In genomic region chr19:19064098-19064722, GRCh38 we compare ENCODE assay signal across 8 cellular contexts. TPM values are rescaled to one million over a fixed set of nuclear protein-coding genes. Genes with fewer than 3 reads are reported as not detected.
A peak's percentile ranks its signal among the peaks of the same experiment; 100 is the strongest.
DNase-seq lines count a peak whose midpoint lies in the region; TF ChIP-seq lines count a peak whose summit lies in the region.

No MANE protein-coding gene starts in this region.

- CTCF ChIA-PET in A673 (lab: Charles Lee): interaction anchor here (0.6 to 0.7 kb wide), 2 partner anchors 63 to 170 kb away, joined by 3 to 5 read pairs; no protein-coding TSS in a partner anchor

- BruUV-seq in A673 (replicated peaks; lab: Mats Ljungman, UMichigan): no TSS peak

- DNase-seq in A673 (ENCODE audit: low spot score) (no peak), GM13976 (ENCODE audit: low spot score) (no peak), NCI-H82 treated with DMSO at 0.1 percent for 48 hours (lab: John Stamatoyannopoulos, UW; ENCODE audit: unreplicated experiment) (peak; percentile 64), NCI-H2196 (lab: John Stamatoyannopoulos, UW; ENCODE audit: unreplicated experiment) (no peak), NCI-H1436 treated with DMSO at 0.1 percent for 48 hours (lab: John Stamatoyannopoulos, UW) (no peak), kidney tubule cell (ENCODE audit: low spot score) (no peak)

- H3K9me3 ChIP-seq in A673 (ENCODE audit: low read depth, low read length, poor library complexity, severe bottlenecking) (no peaks in the 10 kb centered on the region), muscle layer of duodenum (ENCODE audit: control insufficient read depth in 1 of 2, low read length in 2 of 2) (no peaks in the 10 kb centered on the region)

- no peak; the same call in 1 of the 2 replicates for TF ChIP-seq CTCF in A673 (conservative IDR thresholded peaks at IDR 0.05; ENCODE audit: low read depth, low read length)
- TF ChIP-seq CTCF in GM13976 (IDR thresholded peaks at IDR 0.05; ENCODE audit: borderline replicate concordance, control extremely low read depth, extremely low read depth, insufficient read depth, missing control alignments): peak; percentile 31

- peak overlapping the region; percentile 59 for H3K4me3 ChIP-seq in A673 (ENCODE audit: low read depth, low read length, poor library complexity, severe bottlenecking)
- H3K4me3 ChIP-seq in muscle layer of duodenum (ENCODE audit: low read depth in 1 of 2, low read length in 2 of 2): peak overlapping the region; percentile 77 to 82

- in situ Hi-C loops in GM13976 (cut with MboI; ENCODE audit: low sequenced_read_pairs, unreplicated experiment): no loop called here

- peaks cover 36% of the 10 kb centered on the region for H3K4me1 ChIP-seq in A673 (ENCODE audit: insufficient read depth, low read length, poor library complexity, severe bottlenecking)
- peaks cover 10 to 28% of the 10 kb centered on the region in 2 donors for H3K4me1 ChIP-seq in muscle layer of duodenum (ENCODE audit: control insufficient read depth in 1 of 2, insufficient read depth in 2 of 2, low read length in 2 of 2)

- H3K36me3 ChIP-seq in A673 (ENCODE audit: insufficient read depth, low read length, poor library complexity, severe bottlenecking) (no peaks in the 10 kb centered on the region), muscle layer of duodenum (ENCODE audit: control insufficient read depth in 1 of 2, insufficient read depth in 2 of 2, low read length in 2 of 2) (no peaks in the 10 kb centered on the region)

- intact Hi-C loops in A673 (cut with micrococcal nuclease; ENCODE audit: unreplicated experiment): no loop called here

- POLR2A ChIA-PET in A673 (lab: Charles Lee; ENCODE audit: low non-redundant PET): no interaction called here

- H3K27me3 ChIP-seq in A673 (replicated peaks; ENCODE audit: insufficient read depth, low read depth, low read length, poor library complexity) (no peaks in the 10 kb centered on the region), muscle layer of duodenum (ENCODE audit: low read depth, low read length) (no peaks in the 10 kb centered on the region)

- H3K27ac ChIP-seq in A673 (ENCODE audit: low read depth, low read length, poor library complexity, severe bottlenecking) (peak overlapping the region; percentile 55), cingulate gyrus (ENCODE audit: low read depth, low read length) (peak overlapping the region; percentile 65), muscle layer of duodenum (ENCODE audit: low read length) (peak overlapping the region; percentile 49)

RNA-seq across cellular contexts. Expression of gene SLC25A42, which starts 0.4 kb away (rescaled TPM):
- total RNA-seq in A673 (2021): 3.5 and 4.5 TPM in 2 replicates

RNA-seq across cellular contexts. Expression of gene ARMC6, which starts 30.8 kb away (rescaled TPM):
- total RNA-seq in A673 (2021): 59.5 and 62.7 TPM in 2 replicates

RNA-seq across cellular contexts. Expression of gene SUGP2, which starts 30.9 kb away (rescaled TPM):
- total RNA-seq in A673 (2021): 120 and 136 TPM in 2 replicates
